Comparison of ENCODE assay signal across 9 cellular contexts in the genomic region with DNA sequence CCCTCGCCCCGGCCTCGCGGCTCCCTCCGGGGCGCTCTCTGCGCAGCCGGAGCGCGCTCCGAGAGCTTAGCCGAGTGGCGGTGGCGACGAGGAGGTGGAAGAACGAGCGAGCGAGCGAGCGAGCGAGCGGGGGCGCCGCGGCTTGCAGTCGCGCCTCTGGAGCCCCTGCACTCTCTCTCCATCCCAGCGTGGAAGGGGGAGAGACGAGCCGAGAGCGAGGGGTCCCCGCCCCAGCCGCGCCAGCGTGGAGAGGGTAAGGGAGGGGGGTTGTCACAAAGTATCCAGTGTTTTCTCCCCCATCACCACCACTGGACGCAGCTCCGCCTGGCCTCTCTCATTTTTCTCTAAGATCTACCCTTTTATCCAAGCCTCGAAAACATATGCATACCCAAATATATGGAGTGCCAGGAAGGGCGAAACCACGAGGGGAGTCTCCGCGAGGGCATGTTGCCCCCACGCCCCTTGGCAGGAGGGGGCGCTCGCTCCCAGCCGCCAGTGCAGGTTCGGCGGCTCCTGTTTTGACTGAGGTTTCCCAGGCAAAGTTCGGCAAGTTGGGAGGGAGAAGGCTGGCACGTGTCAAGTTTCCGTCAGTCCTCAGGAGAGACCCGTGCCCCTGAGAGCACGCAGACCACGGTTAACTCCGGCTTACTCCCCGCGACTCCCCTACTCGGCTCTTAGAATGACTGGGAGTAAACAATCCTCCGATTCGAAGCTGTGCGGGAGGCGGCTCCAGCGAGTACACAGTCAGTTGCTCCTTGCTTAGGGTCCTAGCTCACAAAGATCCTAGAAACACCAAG. TPM values are rescaled to one million over a fixed set of nuclear protein-coding genes. Genes with fewer than 3 reads are reported as not detected.
DNase-seq lines count a peak whose midpoint lies in the region; ATAC-seq, FAIRE-seq and TF ChIP-seq lines count a peak whose summit lies in the region.
"Had no signal": no experiment of that assay in that cellular context is flagged by ENCODE, and none has a peak within 500 bp of the region (broad histone marks: within the 10 kb centered on the region; RNA-seq: fewer than 3 reads in every experiment).

No MANE protein-coding gene starts in this region.

- peaks cover 41 to 62% of the 10 kb centered on the region in 2 donors for H3K27me3 Mint-ChIP-seq in CD8-positive, alpha-beta memory T cell
- peaks cover 32% of the 10 kb centered on the region for H3K27me3 Mint-ChIP-seq in brain

- DNase-seq in CD8-positive, alpha-beta memory T cell: no peak
- DNase-seq in MG63 (peak; percentile 19), keratinocyte (ENCODE audit: low read depth, low spot score) (no peak), NAMALWA (ENCODE audit: low spot score) (no peak), UCSD-AML1 (lab: John Stamatoyannopoulos, UW; ENCODE audit: unreplicated experiment) (no peak)

- H4K20me1 ChIP-seq in keratinocyte (ENCODE audit: control insufficient read depth, extremely low read depth, insufficient read depth, low read length): no peaks in the 10 kb centered on the region

- H3K27me3 ChIP-seq in CD8-positive, alpha-beta memory T cell (ENCODE audit: insufficient read depth, low read length, poor library complexity, severe bottlenecking): peaks cover 7% of the 10 kb centered on the region
- H3K27me3 ChIP-seq in MG63 (peaks cover 49% of the 10 kb centered on the region), keratinocyte (ENCODE audit: control insufficient read depth, extremely low read depth, insufficient read depth, low read length) (peaks cover 59% of the 10 kb centered on the region), subcutaneous abdominal adipose tissue (ENCODE audit: control insufficient read depth in 5 of 5, insufficient read depth in 4 of 5, low read length in 5 of 5) (peaks cover 20 to 38% (median 33%) of the 10 kb centered on the region in 5 donors)

- FAIRE-seq in keratinocyte (lab: Jason Lieb, UNC): no peak
- FAIRE-seq: endometrium had no signal

- no peaks in the 10 kb centered on the region for H3K9me3 ChIP-seq in CD8-positive, alpha-beta memory T cell (ENCODE audit: low read length)
- no peaks in the 10 kb centered on the region for H3K9me3 ChIP-seq in MG63
- H3K9me3 ChIP-seq in keratinocyte (ENCODE audit: control insufficient read depth, low read depth, low read length): no peaks in the 10 kb centered on the region
- no peaks in the 10 kb centered on the region for H3K9me3 ChIP-seq in subcutaneous abdominal adipose tissue (ENCODE audit: control insufficient read depth in 5 of 5, low read length in 5 of 5)

- POLR2A ChIA-PET in CD8-positive, alpha-beta memory T cell (lab: Charles Lee): no interaction called here

- H3K4me3 ChIP-seq in CD8-positive, alpha-beta memory T cell (ENCODE audit: low read length): no peak overlapping the region
- H3K4me3 ChIP-seq in MG63: no peak overlapping the region
- H3K4me3 ChIP-seq in keratinocyte (ENCODE audit: control insufficient read depth in 2 of 3, extremely low read depth in 1 of 3, insufficient read depth in 2 of 3, low read depth in 1 of 3, low read length in 3 of 3): peak overlapping the region; percentile 28 to 52 (median 42)
- peak overlapping the region in 4 of 5 donors; percentile 40 to 53 (median 46) for H3K4me3 ChIP-seq in subcutaneous abdominal adipose tissue (ENCODE audit: low read depth in 1 of 5, low read length in 5 of 5)

- CTCF ChIA-PET in CD8-positive, alpha-beta memory T cell (lab: Charles Lee): no interaction called here

- no peaks in the 10 kb centered on the region for H3K36me3 ChIP-seq in CD8-positive, alpha-beta memory T cell (ENCODE audit: insufficient read depth, low read length)
- no peaks in the 10 kb centered on the region for H3K36me3 ChIP-seq in MG63
- no peaks in the 10 kb centered on the region for H3K36me3 ChIP-seq in keratinocyte (ENCODE audit: control insufficient read depth in 2 of 2, extremely low read depth in 1 of 2, insufficient read depth in 2 of 2, low read length in 2 of 2)
- H3K36me3 ChIP-seq in subcutaneous abdominal adipose tissue (ENCODE audit: control insufficient read depth in 5 of 5, insufficient read depth in 5 of 5, low read length in 5 of 5): no peaks in the 10 kb centered on the region

- dilution Hi-C loops in keratinocyte (cut with MboI; ENCODE audit: extremely low pct_ligation_motif_present, low sequenced_read_pairs): no loop called here

- peak; percentile 71 to 82 for TF ChIP-seq CTCF in brain (conservative IDR thresholded peaks at IDR 0.05)
- peak; percentile 59 to 85 (median 82) for TF ChIP-seq CTCF in keratinocyte (optimal IDR thresholded peaks at IDR 0.05 in 1 of 3, IDR thresholded peaks at IDR 0.05 in 1 of 3, conservative IDR thresholded peaks at IDR 0.05 in 1 of 3; ENCODE audit: extremely low read depth in 1 of 3, insufficient read depth in 2 of 3, low read length in 3 of 3)

- H3K4me2 ChIP-seq in keratinocyte (ENCODE audit: control insufficient read depth, extremely low read depth, insufficient read depth, low read depth, low read length): peak overlapping the region; percentile 95

- peak overlapping the region; percentile 58 for H2AFZ ChIP-seq in keratinocyte (ENCODE audit: control insufficient read depth, low read length)

- H3K9me3 Mint-ChIP-seq in CD8-positive, alpha-beta memory T cell: peaks cover 0 to 4% (median 0%) of the 10 kb centered on the region in 5 donors
- peaks cover 0 to 5% (median 0%) of the 10 kb centered on the region in 5 experiments for H3K9me3 Mint-ChIP-seq in brain

- no peak overlapping the region for H3K27ac Mint-ChIP-seq in CD8-positive, alpha-beta memory T cell
- H3K27ac Mint-ChIP-seq in brain: peak overlapping the region; percentile 77 to 94 (median 82)

- no peak overlapping the region for H3K9ac ChIP-seq in keratinocyte (ENCODE audit: control insufficient read depth, extremely low read depth, insufficient read depth, low read length)
- no peak overlapping the region for H3K9ac ChIP-seq in subcutaneous abdominal adipose tissue (ENCODE audit: low read length in 5 of 5)

- no peaks in the 10 kb centered on the region for H3K9me1 ChIP-seq in keratinocyte (ENCODE audit: control insufficient read depth, extremely low read depth, insufficient read depth, low read length)

- peaks cover 4 to 11% (median 8%) of the 10 kb centered on the region in 3 donors for H3K4me1 Mint-ChIP-seq in CD8-positive, alpha-beta memory T cell
- peaks cover 30% of the 10 kb centered on the region for H3K4me1 Mint-ChIP-seq in brain

- H3K27ac ChIP-seq in CD8-positive, alpha-beta memory T cell (ENCODE audit: low read depth, low read length): no peak overlapping the region
- H3K27ac ChIP-seq in keratinocyte (ENCODE audit: control insufficient read depth, insufficient read depth, low read length): no peak overlapping the region
- H3K27ac ChIP-seq in subcutaneous abdominal adipose tissue (ENCODE audit: low read depth, low read length): no peak overlapping the region

- ATAC-seq in GM18511 (IDR thresholded peaks at IDR 0.05; ENCODE audit: unreplicated experiment): no peak

- H3K79me2 ChIP-seq in keratinocyte (ENCODE audit: control insufficient read depth, insufficient read depth, low read length): no peaks in the 10 kb centered on the region

- peak overlapping the region in 5 of 7 donors; percentile 44 to 87 (median 73) for H3K4me3 Mint-ChIP-seq in CD8-positive, alpha-beta memory T cell
- H3K4me3 Mint-ChIP-seq in brain: peak overlapping the region; percentile 86 to 92 (median 88)

- H3K36me3 Mint-ChIP-seq in CD8-positive, alpha-beta memory T cell: no peaks in the 10 kb centered on the region
- no peaks in the 10 kb centered on the region for H3K36me3 Mint-ChIP-seq in brain

- no peaks in the 10 kb centered on the region for H3K4me1 ChIP-seq in CD8-positive, alpha-beta memory T cell (ENCODE audit: insufficient read depth, low read length)
- H3K4me1 ChIP-seq in keratinocyte (ENCODE audit: control insufficient read depth, extremely low read depth, insufficient read depth, low read length) (peaks cover 8% of the 10 kb centered on the region), subcutaneous abdominal adipose tissue (ENCODE audit: control insufficient read depth in 5 of 5, insufficient read depth in 5 of 5, low read length in 5 of 5) (peaks cover 0 to 27% (median 23%) of the 10 kb centered on the region in 5 donors)

RNA-seq across cellular contexts. Expression of gene DAB1, which starts 0.6 kb away (rescaled TPM):
- total RNA-seq in CD8-positive, alpha-beta memory T cell: under 1 TPM in 1 of 2 experiments, not detected in 1; 0.09 TPM
- polyA plus RNA-seq in CD8-positive, alpha-beta memory T cell: 1.7 TPM
- total RNA-seq in MG63 (2014; rRNA removed; shearing (Covaris generic); ENCODE audit: low replicate concordance): not detected in 2 replicates
- polyA plus RNA-seq in brain (ENCODE audit: insufficient read depth, low read depth, low replicate concordance) (3.4 TPM), keratinocyte (0.01 to 0.03 TPM (median 0.01 TPM) in 3 replicates)
- not detected for polyA plus RNA-seq in keratinocyte (2011; ENCODE audit: low read depth)
- not detected in 2 replicates for polyA plus RNA-seq in keratinocyte (2011; cell fraction: cytosol; rRNA removed)
- polyA plus RNA-seq in keratinocyte (2011; cell fraction: nucleus; rRNA removed): 0.03 TPM in 1 of 2 replicates, not detected in the other
- not detected in 2 replicates for polyA plus RNA-seq in keratinocyte (2012; ENCODE audit: low replicate concordance)
- not detected in 3 replicates for polyA minus RNA-seq in keratinocyte
- not detected for polyA minus RNA-seq in keratinocyte (2011; cell fraction: cytosol; rRNA and poly(A)+ RNA removed)
- polyA minus RNA-seq in keratinocyte (2011; cell fraction: nucleus; rRNA and poly(A)+ RNA removed): not detected in 2 replicates

Comparison
In these comparisons a context has a peak if more than half of its experiments do, and no peak if none do; other contexts are left out.
1. H3K4me3 ChIP-seq: peak in keratinocyte (3 of 3) and subcutaneous abdominal adipose tissue (4 of 5); none in CD8-positive, alpha-beta memory T cell (single experiment) and MG63 (single experiment).
2. H3K27ac Mint-ChIP-seq: peak in brain (5 of 5); none in CD8-positive, alpha-beta memory T cell (0 of 8).